ENCODE assay signal across 10 cellular contexts in the genomic region with DNA sequence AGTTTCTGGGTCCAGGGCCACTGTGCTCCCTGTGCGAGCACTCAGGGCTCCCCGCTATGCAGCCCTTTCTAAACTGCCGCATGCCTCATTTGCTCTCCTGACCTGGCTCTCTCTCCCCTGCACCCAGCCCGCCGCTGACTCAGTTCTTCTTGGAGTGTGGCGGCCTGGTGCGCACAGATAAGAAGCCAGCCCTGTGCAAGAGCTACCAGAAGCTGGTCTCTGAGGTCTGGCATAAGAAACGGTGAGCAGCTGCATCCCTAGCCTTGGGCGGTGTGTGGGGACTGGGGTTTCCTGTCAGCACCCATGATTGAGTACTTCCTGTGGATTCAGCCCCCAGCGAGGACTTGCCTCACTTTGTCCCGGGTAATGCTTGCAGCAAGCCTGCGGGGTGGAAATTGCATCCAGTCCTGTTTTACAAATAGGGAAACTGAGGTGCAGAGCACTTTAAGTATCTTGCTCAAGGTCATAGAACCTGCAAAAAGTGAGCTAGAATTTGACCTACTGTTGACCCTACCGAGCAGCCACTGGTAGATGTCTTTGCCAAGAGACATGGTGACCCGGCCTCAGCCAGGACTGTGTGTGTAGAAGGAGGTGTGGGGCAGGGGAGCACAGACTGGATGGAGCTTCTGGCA. TPM values are rescaled to one million over a fixed set of nuclear protein-coding genes. Genes with fewer than 3 reads are reported as not detected.
A peak's percentile ranks its signal among the peaks of the same experiment; 100 is the strongest.
DNase-seq lines count a peak whose midpoint lies in the region; ATAC-seq and TF ChIP-seq lines count a peak whose summit lies in the region.
"Had no signal": no experiment of that assay in that cellular context is flagged by ENCODE, and none has a peak within 500 bp of the region (broad histone marks: within the 10 kb centered on the region; RNA-seq: fewer than 3 reads in every experiment).

No MANE protein-coding gene starts in this region.

- intact Hi-C loops in tibial artery (cut with DNase I; ENCODE audit: low total_unique reads): no loop called here

- H3K27ac Mint-ChIP-seq in CD4-positive, CD25-positive, alpha-beta regulatory T cell: peak overlapping the region; percentile 95 to 96 (median 95)
- peak overlapping the region; percentile 95 for H3K27ac Mint-ChIP-seq in activated T-cell treated with anti-CD3 and anti-CD28 coated beads, Interleukin-2, amount 50 U/mL, for 24 hours
- H3K27ac Mint-ChIP-seq: activated B cell treated with CpG ODN at 0.5 μM for 24 hours had no signal

- peak overlapping the region; percentile 3 for H3K4me3 ChIP-seq in CD4-positive, CD25-positive, alpha-beta regulatory T cell (ENCODE audit: low read depth, low read length)
- no peak overlapping the region for H3K4me3 ChIP-seq in NT2/D1 (ENCODE audit: insufficient read length, low read depth)
- H3K4me3 ChIP-seq in tibial artery: no peak overlapping the region
- H3K4me3 ChIP-seq: pancreas had no signal

- H3K9me3 ChIP-seq in CD4-positive, CD25-positive, alpha-beta regulatory T cell (ENCODE audit: control insufficient read depth in 2 of 2, low read length in 2 of 2): no peaks in the 10 kb centered on the region
- H3K9me3 ChIP-seq in NT2/D1 (ENCODE audit: insufficient read depth, low read length) (no peaks in the 10 kb centered on the region), tibial artery (no peaks in the 10 kb centered on the region)
- H3K9me3 ChIP-seq: pancreas had no signal

- H3K36me3 ChIP-seq in CD4-positive, CD25-positive, alpha-beta regulatory T cell (ENCODE audit: control insufficient read depth, insufficient read depth, low read length): peaks cover 25% of the 10 kb centered on the region
- H3K36me3 ChIP-seq in NT2/D1 (ENCODE audit: insufficient read depth, insufficient read length, low read length) (peaks cover 52% of the 10 kb centered on the region), tibial artery (peaks cover 48 to 95% (median 76%) of the 10 kb centered on the region in 3 donors)

- H3K4me1 ChIP-seq in CD4-positive, CD25-positive, alpha-beta regulatory T cell (ENCODE audit: control insufficient read depth, insufficient read depth, low read length, poor library complexity, severe bottlenecking): peaks cover 77% of the 10 kb centered on the region
- H3K4me1 ChIP-seq in NT2/D1 (ENCODE audit: insufficient read depth, insufficient read length) (peaks cover 6% of the 10 kb centered on the region), tibial artery (no peaks in the 10 kb centered on the region)
- H3K4me1 ChIP-seq: pancreas had no signal

- no peak for TF ChIP-seq CTCF in tibial artery (IDR thresholded peaks at IDR 0.05)

- ATAC-seq in CD4-positive, CD25-positive, alpha-beta regulatory T cell (ENCODE audit: low read depth in 2 of 2): peak; percentile 80 to 83

- peaks cover 11 to 72% (median 48%) of the 10 kb centered on the region in 4 donors for H3K4me1 Mint-ChIP-seq in CD4-positive, CD25-positive, alpha-beta regulatory T cell
- H3K4me1 Mint-ChIP-seq in activated T-cell treated with anti-CD3 and anti-CD28 coated beads, Interleukin-2, amount 50 U/mL, for 24 hours (ENCODE audit: low read depth): peaks cover 77% of the 10 kb centered on the region

- H3K27me3 ChIP-seq in CD4-positive, CD25-positive, alpha-beta regulatory T cell (ENCODE audit: control insufficient read depth, insufficient read depth, low read length): no peaks in the 10 kb centered on the region
- H3K27me3 ChIP-seq in NT2/D1 (ENCODE audit: insufficient read depth, insufficient read length) (no peaks in the 10 kb centered on the region), tibial artery (no peaks in the 10 kb centered on the region)
- H3K27me3 ChIP-seq: pancreas had no signal

- no peaks in the 10 kb centered on the region for H3K27me3 Mint-ChIP-seq in CD4-positive, CD25-positive, alpha-beta regulatory T cell
- H3K27me3 Mint-ChIP-seq in activated T-cell treated with anti-CD3 and anti-CD28 coated beads, Interleukin-2, amount 50 U/mL, for 24 hours: no peaks in the 10 kb centered on the region
- H3K27me3 Mint-ChIP-seq: activated B cell treated with CpG ODN at 0.5 μM for 24 hours had no signal

- peak overlapping the region; percentile 49 to 74 (median 72) for H3K4me3 Mint-ChIP-seq in CD4-positive, CD25-positive, alpha-beta regulatory T cell
- peak overlapping the region; percentile 51 for H3K4me3 Mint-ChIP-seq in activated T-cell treated with anti-CD3 and anti-CD28 coated beads, Interleukin-2, amount 50 U/mL, for 24 hours
- H3K4me3 Mint-ChIP-seq: activated B cell treated with CpG ODN at 0.5 μM for 24 hours had no signal

- peaks cover 0 to 1% (median 0%) of the 10 kb centered on the region in 7 donors for H3K9me3 Mint-ChIP-seq in CD4-positive, CD25-positive, alpha-beta regulatory T cell
- H3K9me3 Mint-ChIP-seq in activated T-cell treated with anti-CD3 and anti-CD28 coated beads, Interleukin-2, amount 50 U/mL, for 24 hours: no peaks in the 10 kb centered on the region
- H3K9me3 Mint-ChIP-seq: activated B cell treated with CpG ODN at 0.5 μM for 24 hours had no signal

- peak overlapping the region; percentile 50 for H3K9ac ChIP-seq in NT2/D1 (ENCODE audit: insufficient read length, low read depth)

- H3K36me3 Mint-ChIP-seq in CD4-positive, CD25-positive, alpha-beta regulatory T cell: peaks cover 33% of the 10 kb centered on the region
- H3K36me3 Mint-ChIP-seq in activated T-cell treated with anti-CD3 and anti-CD28 coated beads, Interleukin-2, amount 50 U/mL, for 24 hours (ENCODE audit: low read depth): peaks cover 81% of the 10 kb centered on the region

- H3K27ac ChIP-seq in CD4-positive, CD25-positive, alpha-beta regulatory T cell (ENCODE audit: insufficient read depth, low read length, poor library complexity, severe bottlenecking): peak overlapping the region; percentile 94
- H3K27ac ChIP-seq in tibial artery: no peak overlapping the region
- H3K27ac ChIP-seq: pancreas had no signal

- peak; percentile 56 to 91 (median 62) for DNase-seq in CD4-positive, CD25-positive, alpha-beta regulatory T cell
- DNase-seq in NT2/D1 (ENCODE audit: low read depth, low spot score): no peak
- DNase-seq in activated T-cell treated with anti-CD3 and anti-CD28 coated beads, Interleukin-2, amount 50 U/mL, for 24 hours: peak; percentile 71
- DNase-seq in left kidney (ENCODE audit: low read depth, low spot score): peak; percentile 66
- DNase-seq in kidney tubule cell (ENCODE audit: low spot score): no peak
- no peak for DNase-seq in NCI-H774 (lab: John Stamatoyannopoulos, UW)
- DNase-seq in hippocampal formation (lab: John Stamatoyannopoulos, UW): no peak
- no peak for DNase-seq in tibial artery
- DNase-seq: activated B cell treated with CpG ODN at 0.5 μM for 24 hours, pancreas had no signal

RNA-seq across cellular contexts. Expression of a gene that starts 27.9 kb away (rescaled TPM):
- total RNA-seq in CD4-positive, CD25-positive, alpha-beta regulatory T cell: 116 TPM
- polyA plus RNA-seq in CD4-positive, CD25-positive, alpha-beta regulatory T cell: 10 to 100 TPM; 37.1 to 54.7 (median 46.9) TPM

RNA-seq across cellular contexts. Expression of a gene that starts 28.1 kb away (rescaled TPM):
- 91.6 TPM for total RNA-seq in CD4-positive, CD25-positive, alpha-beta regulatory T cell
- 100 to 1,000 TPM; 155 to 196 (median 170) TPM for polyA plus RNA-seq in CD4-positive, CD25-positive, alpha-beta regulatory T cell

RNA-seq across cellular contexts. Expression of a gene that starts 39.2 kb away (rescaled TPM):
- total RNA-seq in CD4-positive, CD25-positive, alpha-beta regulatory T cell: 19.3 TPM
- 10 to 100 TPM; 63.6 to 72.7 (median 69.6) TPM for polyA plus RNA-seq in CD4-positive, CD25-positive, alpha-beta regulatory T cell

Comparison
In these comparisons a context has a peak if more than half of its experiments do, and no peak if none do; other contexts are left out.
1. DNase-seq: peak in CD4-positive, CD25-positive, alpha-beta regulatory T cell (3 of 3), activated T-cell treated with anti-CD3 and anti-CD28 coated beads, Interleukin-2, amount 50 U/mL, for 24 hours (single experiment) and left kidney (single experiment); none in NT2/D1 (single experiment), kidney tubule cell (single experiment), NCI-H774 (single experiment), hippocampal formation (0 of 2) and tibial artery (0 of 2).